ENCODE assay signal across 9 cellular contexts in genomic region chr4:168141733-168142132, GRCh38. TPM values are rescaled to one million over a fixed set of nuclear protein-coding genes. Genes with fewer than 3 reads are reported as not detected.
"Had no signal": no experiment of that assay in that cellular context is flagged by ENCODE, and none has a peak within 500 bp of the region (broad histone marks: within the 10 kb centered on the region; RNA-seq: fewer than 3 reads in every experiment).

No MANE protein-coding gene starts in this region.

- H2AFZ ChIP-seq: GM23248 had no signal

- H3K4me1 Mint-ChIP-seq: IgD-negative memory B cell had no signal

- H3K27me3 Mint-ChIP-seq: IgD-negative memory B cell had no signal

- H3K36me3 Mint-ChIP-seq: IgD-negative memory B cell had no signal

- H3K9me3 Mint-ChIP-seq: H9, HFFc6, IgD-negative memory B cell had no signal

- H3K4me3 ChIP-seq: GM23248 had no signal

- DNase-seq: GM23248, H9, HCEC 1CT, HFFc6, KG1 had no signal

- H3K4me3 Mint-ChIP-seq: H9, HFFc6, IgD-negative memory B cell had no signal

- ATAC-seq: HepG2 had no signal

- H3K27ac ChIP-seq: GM23248, HL-60 had no signal

- H3K27ac Mint-ChIP-seq: H9, HFFc6, IgD-negative memory B cell had no signal

- H3K9ac ChIP-seq: GM23248 had no signal

RNA-seq across cellular contexts. Expression of gene ANXA10, which starts 49.4 kb away (rescaled TPM):
- total RNA-seq: H1, H9, HepG2 had no signal
- polyA plus RNA-seq: H1, IgD-negative memory B cell had no signal
